Comparison of ENCODE assay signal across 1 cellular context in genomic region chr11:67606477-67607295, GRCh38.
TF ChIP-seq lines count a peak whose summit lies in the region.

Gene NDUFV1, plus strand, starts transcription at chr11:67606936. Its CDS starts 69 bp downstream, at chr11:67607005.

TF ChIP-seq in K562, 482 proteins besides CTCF, POLR2A, EP300 and RAD21 (continued from another document and continues in another):
- TF ChIP-seq ZNF609 (CRISPR knock-in tag; IDR thresholded peaks at IDR 0.05; ENCODE audit: borderline replicate concordance): 0 out of 2 replicates have a peak, but pooled peaks have one; percentile 15
- peak; percentile 48; the same call in 1 of the 2 replicates for TF ChIP-seq JUN (IDR thresholded peaks at IDR 0.05; ENCODE audit: borderline replicate concordance, low read depth, low read length)
- 0 out of 2 replicates have a peak, but pooled peaks have one; percentile 8 for TF ChIP-seq JUN (CRISPR knock-in tag; IDR thresholded peaks at IDR 0.05; ENCODE audit: borderline replicate concordance)
- TF ChIP-seq VEZF1 (CRISPR knock-in tag; IDR thresholded peaks at IDR 0.05): peak; percentile 71
- TF ChIP-seq NBN (IDR thresholded peaks at IDR 0.05; ENCODE audit: low read depth): peak; percentile 79
- TF ChIP-seq CSDE1 (IDR thresholded peaks at IDR 0.05): peak in 1 of 2 experiments; percentile 41; a peak in 1 of 4 replicates
- peak; percentile 79; the same call in 1 of the 2 replicates for TF ChIP-seq EP400 (IDR thresholded peaks at IDR 0.05)
- TF ChIP-seq PRPF4 (IDR thresholded peaks at IDR 0.05; ENCODE audit: insufficient read depth, low read depth, low read length, poor library complexity, severe bottlenecking): no peak
- no peak for TF ChIP-seq CEBPG (CRISPR knock-in tag; IDR thresholded peaks at IDR 0.05)
- no peak for TF ChIP-seq CEBPG (tag; conservative IDR thresholded peaks at IDR 0.05 in 1 of 2, IDR thresholded peaks at IDR 0.05 in 1 of 2)
- peak; percentile 70 for TF ChIP-seq CTCFL (IDR thresholded peaks at IDR 0.05; ENCODE audit: borderline replicate concordance, insufficient read depth, low read depth, low read length, poor library complexity, severe bottlenecking)
- TF ChIP-seq RERE (CRISPR knock-in tag; IDR thresholded peaks at IDR 0.05; ENCODE audit: borderline replicate concordance): peak; percentile 50; the same call in 1 of the 2 replicates
- TF ChIP-seq SP1 (CRISPR knock-in tag; IDR thresholded peaks at IDR 0.05): peak; percentile 92
- TF ChIP-seq NRF1 (conservative IDR thresholded peaks at IDR 0.05 in 1 of 2, IDR thresholded peaks at IDR 0.05 in 1 of 2): peak; percentile 82 to 86
- TF ChIP-seq SETDB1 (IDR thresholded peaks at IDR 0.05; ENCODE audit: low read length): peak; percentile 79
- peak; percentile 68; the same call in 1 of the 2 replicates for TF ChIP-seq MBD2 (IDR thresholded peaks at IDR 0.05; ENCODE audit: borderline replicate concordance, low read depth)
- TF ChIP-seq DLX4 (CRISPR knock-in tag; IDR thresholded peaks at IDR 0.05): no peak
- peak; percentile 91 for TF ChIP-seq GABPB1 (CRISPR knock-in tag; IDR thresholded peaks at IDR 0.05)
- 0 out of 2 replicates have a peak, but pooled peaks have one; percentile 60 for TF ChIP-seq KDM2B (CRISPR knock-in tag; IDR thresholded peaks at IDR 0.05)
- peak; percentile 36; the same call in 1 of the 2 replicates for TF ChIP-seq SOX6 (IDR thresholded peaks at IDR 0.05)
- TF ChIP-seq SAFB (IDR thresholded peaks at IDR 0.05; ENCODE audit: borderline replicate concordance, low read depth, low read length): no peak
- TF ChIP-seq ZFPM2 (CRISPR knock-in tag; IDR thresholded peaks at IDR 0.05): 0 out of 2 replicates have a peak, but pooled peaks have one; percentile 55
- no peak for TF ChIP-seq ZFP1 (CRISPR knock-in tag; IDR thresholded peaks at IDR 0.05)
- TF ChIP-seq ZBTB12 (CRISPR knock-in tag; IDR thresholded peaks at IDR 0.05): peak; percentile 97
- peak; percentile 82 for TF ChIP-seq ZBTB2 (IDR thresholded peaks at IDR 0.05)
- TF ChIP-seq SIX5 (IDR thresholded peaks at IDR 0.05; ENCODE audit: borderline replicate concordance in 1 of 2, insufficient read depth in 1 of 2, low read depth in 1 of 2, low read length in 2 of 2): peak; percentile 63 to 68; a peak in 3 of 4 replicates
- TF ChIP-seq TARDBP (IDR thresholded peaks at IDR 0.05): 0 out of 2 replicates have a peak, but pooled peaks have one; percentile 21
- peak; percentile 93 for TF ChIP-seq SAP30 (IDR thresholded peaks at IDR 0.05; ENCODE audit: borderline replicate concordance, insufficient read depth, low read depth, low read length, poor library complexity, severe bottlenecking)
- peak; percentile 84 for TF ChIP-seq KHSRP (IDR thresholded peaks at IDR 0.05)
- peak; percentile 35 for TF ChIP-seq NFIC (IDR thresholded peaks at IDR 0.05)
- TF ChIP-seq RBBP5 (IDR thresholded peaks at IDR 0.05; ENCODE audit: borderline replicate concordance, insufficient read depth, low read length, poor library complexity, severe bottlenecking): peak; percentile 77
- no peak for TF ChIP-seq E2F5 (CRISPR knock-in tag; IDR thresholded peaks at IDR 0.05)
- TF ChIP-seq HDAC1 (IDR thresholded peaks at IDR 0.05): peak in 1 of 2 experiments; percentile 98; a peak in 2 of 4 replicates
- TF ChIP-seq HDAC6 (IDR thresholded peaks at IDR 0.05; ENCODE audit: low read depth, low read length): no peak
- no peak for TF ChIP-seq ZNF764 (CRISPR knock-in tag; IDR thresholded peaks at IDR 0.05; ENCODE audit: low read depth)
- TF ChIP-seq TEAD4 (IDR thresholded peaks at IDR 0.05; ENCODE audit: low read length): 0 out of 2 replicates have a peak, but pooled peaks have one; percentile 3
- no peak for TF ChIP-seq TEAD4 (CRISPR knock-in tag; IDR thresholded peaks at IDR 0.05; ENCODE audit: borderline replicate concordance)
- no peak for TF ChIP-seq PHB (CRISPR knock-in tag; IDR thresholded peaks at IDR 0.05)
- no peak for TF ChIP-seq ZNF696 (CRISPR knock-in tag; conservative IDR thresholded peaks at IDR 0.05)
- peak; percentile 73; the same call in 1 of the 2 replicates for TF ChIP-seq CREB3L1 (IDR thresholded peaks at IDR 0.05; ENCODE audit: borderline replicate concordance, low read depth)
- TF ChIP-seq IFI16 (CRISPR knock-in tag; IDR thresholded peaks at IDR 0.05): no peak
- TF ChIP-seq ZNF197 (CRISPR knock-in tag; IDR thresholded peaks at IDR 0.05; ENCODE audit: low read depth): no peak
- TF ChIP-seq NR2C1 (IDR thresholded peaks at IDR 0.05): peak; percentile 84
- TF ChIP-seq NR2C1 (tag; IDR thresholded peaks at IDR 0.05): peak; percentile 92
